Comparison of ENCODE assay signal across 1 cellular context in genomic region chr7:44240983-44241510, GRCh38.
TF ChIP-seq lines count a peak whose summit lies in the region.

No MANE protein-coding gene starts in this region.

TF ChIP-seq in IMR-90, 13 proteins besides CTCF, POLR2A, EP300 and RAD21 (continued from another document):
- peak; percentile 94 for TF ChIP-seq SMC3 (IDR thresholded peaks at IDR 0.05; ENCODE audit: low read depth, low read length)
